Comparison of ENCODE assay signal across 22 cellular contexts in the genomic region with DNA sequence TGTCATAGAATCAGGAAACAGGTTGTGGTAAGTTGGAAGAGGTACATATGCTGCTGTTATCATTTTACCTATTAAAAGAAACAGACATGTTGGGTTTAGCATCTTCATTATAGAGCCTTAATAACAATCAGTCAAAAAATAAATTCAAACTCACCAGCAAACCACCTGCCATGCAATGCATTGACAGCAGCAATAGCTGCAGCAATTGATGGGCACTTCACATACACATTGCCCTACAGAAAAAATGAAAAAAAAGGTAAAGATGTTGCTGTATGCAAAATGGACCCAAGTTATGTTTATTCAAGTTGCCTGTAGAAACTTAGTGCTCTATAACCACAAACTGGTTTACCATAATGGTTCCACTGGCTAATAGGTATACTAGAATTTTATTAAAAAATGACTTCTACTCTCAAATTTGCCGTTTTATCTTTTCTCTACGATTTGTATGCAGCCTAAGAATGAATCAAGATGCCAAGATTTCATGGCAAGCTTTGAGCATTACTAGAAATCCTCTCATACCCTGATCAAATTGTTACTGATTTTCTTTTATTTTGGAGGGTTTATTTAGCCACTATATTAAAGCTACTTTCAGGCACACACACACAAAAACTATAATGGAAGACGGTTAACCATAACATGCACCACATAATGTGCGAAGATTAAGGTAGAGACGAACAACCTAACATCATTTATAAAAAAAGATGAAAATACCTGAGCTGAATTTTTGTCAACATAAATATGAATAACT. TPM values are rescaled to one million over a fixed set of nuclear protein-coding genes. Genes with fewer than 3 reads are reported as not detected.
DNase-seq lines count a peak whose midpoint lies in the region; ATAC-seq, FAIRE-seq and TF ChIP-seq lines count a peak whose summit lies in the region.
"Had no signal": no experiment of that assay in that cellular context is flagged by ENCODE, and none has a peak within 500 bp of the region (broad histone marks: within the 10 kb centered on the region; RNA-seq: fewer than 3 reads in every experiment).

No MANE protein-coding gene starts in this region.

- H3K36me3 Mint-ChIP-seq in Calu3 (ENCODE audit: insufficient read depth, unreplicated experiment): peaks cover 96% of the 10 kb centered on the region

- H4K20me1 ChIP-seq in GM12878 (ENCODE audit: control insufficient read depth, insufficient read depth): no peaks in the 10 kb centered on the region; the same call in 1 of the 2 replicates

- no peak for DNase-seq in A549 (ENCODE audit: low read depth in 1 of 2, low spot score in 1 of 2)
- no peak for DNase-seq in Calu3
- no peak for DNase-seq in GM12878 (ENCODE audit: low read depth, low spot score)
- no peak for DNase-seq in activated CD4-positive, alpha-beta T cell treated with anti-CD3 and anti-CD28 coated beads for 4 hours
- DNase-seq in Right ventricle myocardium superior: no peak
- no peak for DNase-seq in left cardiac atrium
- DNase-seq: activated gamma-delta T cell; anterior cingulate cortex; central memory CD4-positive, alpha-beta T cell; DMS79; MG63; NCI-H146; NCI-H524; RPMI8226; stimulated activated CD4-positive, alpha-beta T cell treated with anti-CD3 and anti-CD28 coated beads, Interleukin-2, amount 100 ng/mL, for 24 hours; stimulated activated naive CD4-positive, alpha-beta T cell; T1000; tibial artery had no signal

- no peak for FAIRE-seq in A549 (lab: Jason Lieb, UNC)
- FAIRE-seq in GM12878 (lab: Jason Lieb, UNC): no peak
- FAIRE-seq: GM12891 had no signal

- H3K27ac ChIP-seq in A549 (no peak overlapping the region), GM12878 (ENCODE audit: control insufficient read depth, insufficient read depth) (no peak overlapping the region)
- H3K27ac ChIP-seq: tibial artery had no signal

- no peaks in the 10 kb centered on the region for H3K27me3 Mint-ChIP-seq in Calu3 (ENCODE audit: unreplicated experiment)
- H3K27me3 Mint-ChIP-seq: progenitor cell of endocrine pancreas had no signal

- BruUV-seq in Calu3 (replicated peaks; lab: Mats Ljungman, UMichigan) (no TSS peak), GM12878 (replicated peaks; lab: Mats Ljungman, UMichigan) (TSS peak; percentile 8)

- TF ChIP-seq EP300 in A549 (IDR thresholded peaks at IDR 0.05) (no peak), GM12878 (IDR thresholded peaks at IDR 0.05; ENCODE audit: borderline replicate concordance in 1 of 2, control insufficient read depth in 1 of 2, low read depth in 2 of 2, low read length in 2 of 2) (no peak)

- CTCF ChIA-PET in A549 (lab: Yijun Ruan, JAX) (interaction anchor here (1.0 to 2.1 kb wide), 3 partner anchors 10 to 180 kb away, joined by 3 to 7 read pairs (median 5); no protein-coding TSS in a partner anchor), Calu3 (lab: Charles Lee) (interaction anchor here (0.7 kb wide), 1 partner anchor 271 kb away, joined by 6 read pairs; no protein-coding TSS in a partner anchor), GM12878 (lab: Yijun Ruan, JAX) (interaction anchor here (0.9 to 3.7 kb wide), 3 partner anchors 45 to 180 kb away, joined by 3 to 11 read pairs (median 3); no protein-coding TSS in a partner anchor)

- H3K4me1 ChIP-seq in A549: peaks cover 17% of the 10 kb centered on the region; the same call in 2 of the 3 replicates
- peaks cover 3% of the 10 kb centered on the region; the same call in 1 of the 2 replicates for H3K4me1 ChIP-seq in GM12878 (ENCODE audit: control insufficient read depth, insufficient read depth, low read length)

- no peaks in the 10 kb centered on the region for H3K27me3 ChIP-seq in GM12878 (replicated peaks in 1 of 2; ENCODE audit: control insufficient read depth in 2 of 2, insufficient read depth in 2 of 2, low read length in 1 of 2)
- H3K27me3 ChIP-seq: MG63, tibial artery had no signal

- RAD21 ChIA-PET in GM12878 (lab: Charles Lee; ENCODE audit: unreplicated experiment): interaction anchor here (2.0 kb wide), 1 partner anchor 37 kb away, joined by 6 read pairs; a partner anchor contains a TSS

- no peak overlapping the region for H3K4me3 Mint-ChIP-seq in Calu3 (ENCODE audit: low read depth, unreplicated experiment)
- H3K4me3 Mint-ChIP-seq: CD8-positive, alpha-beta T cell had no signal

- TF ChIP-seq RAD21 in A549 (conservative IDR thresholded peaks at IDR 0.05 in 1 of 2, IDR thresholded peaks at IDR 0.05 in 1 of 2) (no peak), GM12878 (IDR thresholded peaks at IDR 0.05; ENCODE audit: insufficient read depth, low read depth, low read length) (no peak)

- H2AFZ ChIP-seq in GM12878 (ENCODE audit: control insufficient read depth, low read depth, low read length): no peak overlapping the region

- H3K4me1 Mint-ChIP-seq in Calu3 (ENCODE audit: low read depth, unreplicated experiment): peaks cover 7% of the 10 kb centered on the region

- WGBS in A549 (ENCODE audit: missing lambda C conversion rate): 91% methylated on average over 5 of the region's 5 CpGs
- over 99% methylated on average over 5 of the region's 5 CpGs for WGBS in GM12878 (ENCODE audit: insufficient coverage, insufficient replicate concordance, low lambda C conversion rate, missing lambda C conversion rate)

- H3K9me3 Mint-ChIP-seq in Calu3 (ENCODE audit: low read depth, unreplicated experiment): no peaks in the 10 kb centered on the region
- H3K9me3 Mint-ChIP-seq: CD8-positive, alpha-beta T cell had no signal

- peak overlapping the region; percentile 30 for H3K27ac Mint-ChIP-seq in Calu3 (ENCODE audit: unreplicated experiment)
- H3K27ac Mint-ChIP-seq: CD8-positive, alpha-beta T cell had no signal

- H3K9ac ChIP-seq in GM12878 (ENCODE audit: control insufficient read depth, insufficient read depth, low read length): no peak overlapping the region

- POLR2A ChIA-PET in A549 (lab: Yijun Ruan, JAX) (interaction anchor here (1.4 kb wide), 1 partner anchor 38 kb away, joined by 4 read pairs; a partner anchor contains a TSS), GM12878 (lab: Charles Lee) (interaction anchor here (0.6 to 1.4 kb wide), 5 partner anchors 12 to 59 kb away, joined by 3 to 6 read pairs (median 3); a partner anchor contains a TSS)

- TF ChIP-seq CTCF in A549 (IDR thresholded peaks at IDR 0.05) (no peak), Calu3 (IDR thresholded peaks at IDR 0.05; ENCODE audit: unreplicated experiment) (no peak), GM12878 (IDR thresholded peaks at IDR 0.05 in 2 of 3, conservative IDR thresholded peaks at IDR 0.05 in 1 of 3; ENCODE audit: control insufficient read depth in 2 of 3, extremely low read depth in 1 of 3, insufficient read depth in 1 of 3, low read depth in 3 of 3, low read length in 3 of 3) (no peak)

- in situ Hi-C loops in GM12878 (cut with MboI): no loop called here

- peaks cover 14% of the 10 kb centered on the region for H3K79me2 ChIP-seq in GM12878 (ENCODE audit: control insufficient read depth, insufficient read depth, low read length)

- TF ChIP-seq POLR2A in A549 (IDR thresholded peaks at IDR 0.05; ENCODE audit: low read length) (no peak), GM12878 (IDR thresholded peaks at IDR 0.05; ENCODE audit: low read depth, low read length) (no peak)

- SMC1A ChIA-PET in GM12878 (lab: Charles Lee; ENCODE audit: uncharacterized antibody, unreplicated experiment): interaction anchor here (0.6 to 2.2 kb wide), 7 partner anchors 8 to 238 kb away, joined by 3 to 8 read pairs (median 4); no protein-coding TSS in a partner anchor

- intact Hi-C loops in Calu3 (cut with micrococcal nuclease; ENCODE audit: unreplicated experiment) (no loop called here), GM12878 (cut with micrococcal nuclease; ENCODE audit: unreplicated experiment) (no loop called here), Right ventricle myocardium superior (cut with DNase I) (no loop called here), left cardiac atrium (cut with DNase I) (loop anchor here (5.0 to 10.0 kb wide), 2 partner anchors 33 to 180 kb away; no protein-coding TSS in a partner anchor)

- peaks cover 9 to 54% of the 10 kb centered on the region in 2 experiments for H3K36me3 ChIP-seq in GM12878 (ENCODE audit: control insufficient read depth in 2 of 2, insufficient read depth in 2 of 2, low read length in 1 of 2)

- H3K9me3 ChIP-seq in A549 (no peaks in the 10 kb centered on the region), GM12878 (replicated peaks; ENCODE audit: control insufficient read depth, insufficient read depth, low read length) (no peaks in the 10 kb centered on the region)
- H3K9me3 ChIP-seq: MG63, tibial artery had no signal

- ATAC-seq in A549 (no peak), GM12878 (no peak), Right ventricle myocardium superior (ENCODE audit: poor library complexity) (no peak), left cardiac atrium (no peak)
- ATAC-seq: activated CD4-positive, CD25-positive, alpha-beta regulatory T cell treated with anti-CD3 and anti-CD28 coated beads, Interleukin-2, amount 50 U/mL, for 24 hours; CD8-positive, alpha-beta T cell had no signal

- H3K4me2 ChIP-seq in A549: no peak overlapping the region
- no peak overlapping the region for H3K4me2 ChIP-seq in GM12878 (ENCODE audit: control insufficient read depth, insufficient read depth)

- H3K4me3 ChIP-seq in A549 (no peak overlapping the region), GM12878 (no peak overlapping the region)
- H3K4me3 ChIP-seq: MG63, tibial artery had no signal

RNA-seq across cellular contexts. Expression of a gene that starts 5.5 kb away (rescaled TPM):
- polyA plus RNA-seq in A549 (2011; rRNA removed) (201 and 204 TPM in 2 replicates), A549 (2017; fragmentation: RNase III; extraction: RNeasy Plus Mini Kit Qiagen cat#74134 plus additional on column Dnase treatment) (365 to 430 TPM (median 425 TPM) in 3 replicates), GM12878 (2011; rRNA removed) (50.2 and 103 TPM in 2 replicates), GM12878 (2014; fragmentation: Illumina TruSeq; extraction: Trizol) (3.7 and 23.2 TPM in 2 replicates), GM12878 (2014; fragmentation: Nextera tagmentation; extraction: Ambion mirVana) (100 to 1,000 TPM; 565 to 631 TPM), GM12878 (2014; rRNA removed) (349 and 538 TPM in 2 replicates), GM12878 (2016; fragmentation: Nextera tagmentation; extraction: Ambion mirVana) (100 to 1,000 TPM; 502 to 547 TPM)
- polyA plus RNA-seq in A549 (2012; cell fraction: cytosol; rRNA removed): 974 and 1,231 TPM in 2 replicates
- polyA plus RNA-seq in A549 (2012; cell fraction: nucleus; rRNA removed): 655 and 1,009 TPM in 2 replicates
- polyA minus RNA-seq in A549 (2011; rRNA and poly(A)+ RNA removed): 20.8 and 23.3 TPM in 2 replicates
- total RNA-seq in Calu3 (2022) (230 and 267 TPM in 2 replicates), GM12878 (2014; rRNA removed) (319 and 354 TPM in 2 replicates), GM12878 (2014; rRNA removed; fragmentation: Illumina TruSeq; extraction: Trizol) (50.9 and 66.5 TPM in 2 replicates), GM12878 (2021) (154 and 161 TPM in 2 replicates), Right ventricle myocardium superior (198 TPM), left cardiac atrium (100 to 1,000 TPM; 172 to 184 TPM)
- 3.6 and 6.1 TPM in 2 replicates for total RNA-seq in GM12878 (2013; cell fraction: nucleolus; rRNA removed)
- polyA plus RNA-seq in GM12878 (2011; ENCODE audit: low read depth): 238 TPM
- 335 and 406 TPM in 2 replicates for polyA plus RNA-seq in GM12878 (2011; cell fraction: cytosol; rRNA removed)
- 128 and 138 TPM in 2 replicates for polyA plus RNA-seq in GM12878 (2011; cell fraction: nucleus; rRNA removed)
- polyA plus RNA-seq in GM12878 (2012): 209 and 246 TPM in 2 replicates
- polyA minus RNA-seq in GM12878 (2011; rRNA and poly(A)+ RNA removed): 14.2 and 36.2 TPM in 2 replicates
- polyA minus RNA-seq in GM12878 (2011; cell fraction: cytosol; rRNA and poly(A)+ RNA removed): 25.7 and 29.7 TPM in 2 replicates
- 11.8 and 20.9 TPM in 2 replicates for polyA minus RNA-seq in GM12878 (2011; cell fraction: nucleus; rRNA and poly(A)+ RNA removed)

RNA-seq across cellular contexts. Expression of a gene that starts 5.5 kb away (rescaled TPM):
- polyA plus RNA-seq in A549 (2011; rRNA removed) (50.5 and 72.0 TPM in 2 replicates), A549 (2017; fragmentation: RNase III; extraction: RNeasy Plus Mini Kit Qiagen cat#74134 plus additional on column Dnase treatment) (39.2 to 44.0 TPM (median 39.5 TPM) in 3 replicates), GM12878 (2011; rRNA removed) (55.3 and 62.9 TPM in 2 replicates), GM12878 (2014; fragmentation: Illumina TruSeq; extraction: Trizol) (32.3 and 34.4 TPM in 2 replicates), GM12878 (2014; fragmentation: Nextera tagmentation; extraction: Ambion mirVana) (10 to 100 TPM in 1 of 2 experiments, 1 to 10 TPM in 1; 9.2 to 17.8 TPM), GM12878 (2014; rRNA removed) (69.2 and 74.1 TPM in 2 replicates), GM12878 (2016; fragmentation: Nextera tagmentation; extraction: Ambion mirVana) (10 to 100 TPM; 41.1 to 45.0 TPM)
- polyA plus RNA-seq in A549 (2012; cell fraction: cytosol; rRNA removed): 69.8 and 103 TPM in 2 replicates
- 47.8 and 55.9 TPM in 2 replicates for polyA plus RNA-seq in A549 (2012; cell fraction: nucleus; rRNA removed)
- polyA minus RNA-seq in A549 (2011; rRNA and poly(A)+ RNA removed): 29.8 and 35.3 TPM in 2 replicates
- total RNA-seq in Calu3 (2022) (44.6 and 53.0 TPM in 2 replicates), GM12878 (2014; rRNA removed) (36.9 and 46.6 TPM in 2 replicates), GM12878 (2014; rRNA removed; fragmentation: Illumina TruSeq; extraction: Trizol) (26.9 and 28.2 TPM in 2 replicates), GM12878 (2021) (40.2 and 41.0 TPM in 2 replicates), Right ventricle myocardium superior (53.2 TPM), left cardiac atrium (10 to 100 TPM; 33.6 to 36.8 TPM)
- total RNA-seq in GM12878 (2013; cell fraction: nucleolus; rRNA removed): 33.5 and 39.1 TPM in 2 replicates
- 28.4 TPM for polyA plus RNA-seq in GM12878 (2011; ENCODE audit: low read depth)
- polyA plus RNA-seq in GM12878 (2011; cell fraction: cytosol; rRNA removed): 66.6 and 112 TPM in 2 replicates
- polyA plus RNA-seq in GM12878 (2011; cell fraction: nucleus; rRNA removed): 77.6 and 111 TPM in 2 replicates
- 19.9 and 31.2 TPM in 2 replicates for polyA plus RNA-seq in GM12878 (2012)
- 43.2 and 49.5 TPM in 2 replicates for polyA minus RNA-seq in GM12878 (2011; rRNA and poly(A)+ RNA removed)
- polyA minus RNA-seq in GM12878 (2011; cell fraction: cytosol; rRNA and poly(A)+ RNA removed): 9.8 and 15.6 TPM in 2 replicates
- 8.1 and 15.0 TPM in 2 replicates for polyA minus RNA-seq in GM12878 (2011; cell fraction: nucleus; rRNA and poly(A)+ RNA removed)

RNA-seq across cellular contexts. Expression of a gene that starts 37.4 kb away (rescaled TPM):
- polyA plus RNA-seq in A549 (2011; rRNA removed) (127 and 264 TPM in 2 replicates), A549 (2017; fragmentation: RNase III; extraction: RNeasy Plus Mini Kit Qiagen cat#74134 plus additional on column Dnase treatment) (199 to 212 TPM (median 201 TPM) in 3 replicates), GM12878 (2011; rRNA removed) (248 and 261 TPM in 2 replicates), GM12878 (2014; fragmentation: Illumina TruSeq; extraction: Trizol) (205 and 235 TPM in 2 replicates), GM12878 (2014; fragmentation: Nextera tagmentation; extraction: Ambion mirVana) (100 to 1,000 TPM; 135 to 150 TPM), GM12878 (2014; rRNA removed) (163 and 180 TPM in 2 replicates), GM12878 (2016; fragmentation: Nextera tagmentation; extraction: Ambion mirVana) (100 to 1,000 TPM; 219 to 232 TPM)
- polyA plus RNA-seq in A549 (2012; cell fraction: cytosol; rRNA removed): 38.9 and 39.1 TPM in 2 replicates
- polyA plus RNA-seq in A549 (2012; cell fraction: nucleus; rRNA removed): 84.4 and 148 TPM in 2 replicates
- polyA minus RNA-seq in A549 (2011; rRNA and poly(A)+ RNA removed): 104 and 116 TPM in 2 replicates
- total RNA-seq in Calu3 (2022) (422 and 479 TPM in 2 replicates), GM12878 (2014; rRNA removed) (261 and 305 TPM in 2 replicates), GM12878 (2014; rRNA removed; fragmentation: Illumina TruSeq; extraction: Trizol) (280 and 283 TPM in 2 replicates), GM12878 (2021) (188 and 216 TPM in 2 replicates), Right ventricle myocardium superior (134 TPM), left cardiac atrium (100 to 1,000 TPM; 143 to 172 TPM)
- 1,290 and 1,415 TPM in 2 replicates for total RNA-seq in GM12878 (2013; cell fraction: nucleolus; rRNA removed)
- polyA plus RNA-seq in GM12878 (2011; ENCODE audit: low read depth): 205 TPM
- polyA plus RNA-seq in GM12878 (2011; cell fraction: cytosol; rRNA removed): 74.5 and 95.9 TPM in 2 replicates
- polyA plus RNA-seq in GM12878 (2011; cell fraction: nucleus; rRNA removed): 645 and 683 TPM in 2 replicates
- polyA plus RNA-seq in GM12878 (2012): 233 and 286 TPM in 2 replicates
- polyA minus RNA-seq in GM12878 (2011; rRNA and poly(A)+ RNA removed): 139 and 204 TPM in 2 replicates
- polyA minus RNA-seq in GM12878 (2011; cell fraction: cytosol; rRNA and poly(A)+ RNA removed): 50.1 and 57.2 TPM in 2 replicates
- polyA minus RNA-seq in GM12878 (2011; cell fraction: nucleus; rRNA and poly(A)+ RNA removed): 246 and 301 TPM in 2 replicates

RNA-seq across cellular contexts. Expression of a gene that starts 40.0 kb away (rescaled TPM):
- polyA plus RNA-seq in A549 (2011; rRNA removed) (180 and 199 TPM in 2 replicates), A549 (2017; fragmentation: RNase III; extraction: RNeasy Plus Mini Kit Qiagen cat#74134 plus additional on column Dnase treatment) (210 to 244 TPM (median 239 TPM) in 3 replicates), GM12878 (2011; rRNA removed) (90.0 and 125 TPM in 2 replicates), GM12878 (2014; fragmentation: Illumina TruSeq; extraction: Trizol) (96.9 and 136 TPM in 2 replicates), GM12878 (2014; fragmentation: Nextera tagmentation; extraction: Ambion mirVana) (100 to 1,000 TPM in 1 of 2 experiments, 10 to 100 TPM in 1; 85.7 to 127 TPM), GM12878 (2014; rRNA removed) (155 and 157 TPM in 2 replicates), GM12878 (2016; fragmentation: Nextera tagmentation; extraction: Ambion mirVana) (100 to 1,000 TPM; 165 to 184 TPM)
- 293 and 348 TPM in 2 replicates for polyA plus RNA-seq in A549 (2012; cell fraction: cytosol; rRNA removed)
- polyA plus RNA-seq in A549 (2012; cell fraction: nucleus; rRNA removed): 558 and 578 TPM in 2 replicates
- polyA minus RNA-seq in A549 (2011; rRNA and poly(A)+ RNA removed): 200 and 245 TPM in 2 replicates
- total RNA-seq in Calu3 (2022) (458 and 505 TPM in 2 replicates), GM12878 (2014; rRNA removed) (185 and 191 TPM in 2 replicates), GM12878 (2014; rRNA removed; fragmentation: Illumina TruSeq; extraction: Trizol) (75.7 and 84.9 TPM in 2 replicates), GM12878 (2021) (209 and 214 TPM in 2 replicates), Right ventricle myocardium superior (60.6 TPM), left cardiac atrium (10 to 100 TPM; 69.1 to 84.1 TPM)
- total RNA-seq in GM12878 (2013; cell fraction: nucleolus; rRNA removed): 116 and 119 TPM in 2 replicates
- 241 TPM for polyA plus RNA-seq in GM12878 (2011; ENCODE audit: low read depth)
- 216 and 299 TPM in 2 replicates for polyA plus RNA-seq in GM12878 (2011; cell fraction: cytosol; rRNA removed)
- polyA plus RNA-seq in GM12878 (2011; cell fraction: nucleus; rRNA removed): 406 and 469 TPM in 2 replicates
- 202 and 220 TPM in 2 replicates for polyA plus RNA-seq in GM12878 (2012)
- polyA minus RNA-seq in GM12878 (2011; rRNA and poly(A)+ RNA removed): 126 TPM in 2 replicates
- polyA minus RNA-seq in GM12878 (2011; cell fraction: cytosol; rRNA and poly(A)+ RNA removed): 71.8 and 78.3 TPM in 2 replicates
- 91.3 and 138 TPM in 2 replicates for polyA minus RNA-seq in GM12878 (2011; cell fraction: nucleus; rRNA and poly(A)+ RNA removed)

RNA-seq across cellular contexts. Expression of a gene that starts 40.0 kb away (rescaled TPM):
- polyA plus RNA-seq in A549 (2011; rRNA removed) (92.9 and 119 TPM in 2 replicates), A549 (2017; fragmentation: RNase III; extraction: RNeasy Plus Mini Kit Qiagen cat#74134 plus additional on column Dnase treatment) (49.0 to 50.9 TPM (median 49.9 TPM) in 3 replicates), GM12878 (2011; rRNA removed) (142 and 153 TPM in 2 replicates), GM12878 (2014; fragmentation: Illumina TruSeq; extraction: Trizol) (136 and 144 TPM in 2 replicates), GM12878 (2014; fragmentation: Nextera tagmentation; extraction: Ambion mirVana) (10 to 100 TPM in 1 of 2 experiments, 1 to 10 TPM in 1; 4.7 to 11.4 TPM), GM12878 (2014; rRNA removed) (61.5 and 70.9 TPM in 2 replicates), GM12878 (2016; fragmentation: Nextera tagmentation; extraction: Ambion mirVana) (10 to 100 TPM; 46.6 to 48.6 TPM)
- polyA plus RNA-seq in A549 (2012; cell fraction: cytosol; rRNA removed): 41.1 and 47.6 TPM in 2 replicates
- 84.2 and 93.7 TPM in 2 replicates for polyA plus RNA-seq in A549 (2012; cell fraction: nucleus; rRNA removed)
- 174 and 209 TPM in 2 replicates for polyA minus RNA-seq in A549 (2011; rRNA and poly(A)+ RNA removed)
- total RNA-seq in Calu3 (2022) (125 and 133 TPM in 2 replicates), GM12878 (2014; rRNA removed) (42.4 and 51.4 TPM in 2 replicates), GM12878 (2014; rRNA removed; fragmentation: Illumina TruSeq; extraction: Trizol) (61.5 and 68.4 TPM in 2 replicates), GM12878 (2021) (119 and 126 TPM in 2 replicates), Right ventricle myocardium superior (45.3 TPM), left cardiac atrium (10 to 100 TPM; 44.6 to 62.7 TPM)
- 119 and 124 TPM in 2 replicates for total RNA-seq in GM12878 (2013; cell fraction: nucleolus; rRNA removed)
- polyA plus RNA-seq in GM12878 (2011; ENCODE audit: low read depth): 24.1 TPM
- polyA plus RNA-seq in GM12878 (2011; cell fraction: cytosol; rRNA removed): 123 and 124 TPM in 2 replicates
- 91.3 and 119 TPM in 2 replicates for polyA plus RNA-seq in GM12878 (2011; cell fraction: nucleus; rRNA removed)
- 34.4 and 39.2 TPM in 2 replicates for polyA plus RNA-seq in GM12878 (2012)
- 217 and 230 TPM in 2 replicates for polyA minus RNA-seq in GM12878 (2011; rRNA and poly(A)+ RNA removed)
- 22.3 and 47.3 TPM in 2 replicates for polyA minus RNA-seq in GM12878 (2011; cell fraction: cytosol; rRNA and poly(A)+ RNA removed)
- 25.1 and 56.5 TPM in 2 replicates for polyA minus RNA-seq in GM12878 (2011; cell fraction: nucleus; rRNA and poly(A)+ RNA removed)

Comparison
In these comparisons a context has a peak if more than half of its experiments do, and no peak if none do; other contexts are left out.
1. intact Hi-C loops: an anchor here in left cardiac atrium (5.0 to 10.0 kb wide); none called in Calu3, GM12878 and Right ventricle myocardium superior.